19 cellular contexts compared by ENCODE assay signal in genomic region chr1:67376381-67376780, GRCh38. TPM values are rescaled to one million over a fixed set of nuclear protein-coding genes. Genes with fewer than 3 reads are reported as not detected.
DNase-seq lines count a peak whose midpoint lies in the region; ATAC-seq and TF ChIP-seq lines count a peak whose summit lies in the region.
"Had no signal": no experiment of that assay in that cellular context is flagged by ENCODE, and none has a peak within 500 bp of the region (broad histone marks: within the 10 kb centered on the region; RNA-seq: fewer than 3 reads in every experiment).

No MANE protein-coding gene starts in this region.

- intact Hi-C loops in MCF 10A (cut with micrococcal nuclease): no loop called here

- CTCF ChIA-PET in MCF 10A (lab: Yijun Ruan, JAX): interaction anchor here (0.6 kb wide), 1 partner anchor 45 kb away, joined by 5 read pairs; no protein-coding TSS in a partner anchor

- no peak overlapping the region for H3K27ac ChIP-seq in caudate nucleus (ENCODE audit: low read depth, low read length)
- H3K27ac ChIP-seq: WERI-Rb-1 had no signal

- H3K9me3 Mint-ChIP-seq in MCF 10A (ENCODE audit: unreplicated experiment) (no peaks in the 10 kb centered on the region), type B pancreatic cell (no peaks in the 10 kb centered on the region)
- H3K9me3 Mint-ChIP-seq: activated T-helper 2 cell treated with anti-CD3 and anti-CD28 coated beads, Interferon-gamma antibody, Interleukin-2, Interleukin-4, amounts not matched to agents 10 μg/mL and 5 μg/mL and 100 μg/mL, durations not matched to agents 14 hours and 24 hours and 36 hours; memory B cell had no signal

- H3K36me3 Mint-ChIP-seq in MCF 10A (ENCODE audit: insufficient read depth, unreplicated experiment) (peaks cover 9% of the 10 kb centered on the region), type B pancreatic cell (no peaks in the 10 kb centered on the region)

- TF ChIP-seq CTCF in MCF 10A (IDR thresholded peaks at IDR 0.05; ENCODE audit: unreplicated experiment): no peak
- TF ChIP-seq CTCF in epithelial cell of esophagus (IDR thresholded peaks at IDR 0.05; ENCODE audit: insufficient read depth, low read depth, low read length, missing control alignments): no peak
- TF ChIP-seq CTCF in type B pancreatic cell (conservative IDR thresholded peaks at IDR 0.05): no peak

- H3K4me3 Mint-ChIP-seq in MCF 10A (ENCODE audit: unreplicated experiment) (no peak overlapping the region), type B pancreatic cell (peak overlapping the region; percentile 42)
- H3K4me3 Mint-ChIP-seq: memory B cell had no signal

- POLR2A ChIA-PET in MCF 10A (lab: Yijun Ruan, JAX): no interaction called here

- in situ Hi-C loops in T47D (cut with HindIII; ENCODE audit: low pct_unique_long_range_greater_than_20kb, low sequenced_read_pairs): no loop called here

- H3K27ac Mint-ChIP-seq in MCF 10A (ENCODE audit: low read depth, unreplicated experiment) (no peak overlapping the region), type B pancreatic cell (peak overlapping the region; percentile 21)
- H3K27ac Mint-ChIP-seq: activated T-helper 2 cell treated with anti-CD3 and anti-CD28 coated beads, Interferon-gamma antibody, Interleukin-2, Interleukin-4, amounts not matched to agents 10 μg/mL and 5 μg/mL and 100 μg/mL, durations not matched to agents 14 hours and 24 hours and 36 hours; memory B cell had no signal

- H3K27me3 Mint-ChIP-seq in MCF 10A (ENCODE audit: insufficient read depth, unreplicated experiment) (no peaks in the 10 kb centered on the region), type B pancreatic cell (no peaks in the 10 kb centered on the region)
- H3K27me3 Mint-ChIP-seq: memory B cell had no signal

- no peak overlapping the region for H3K4me3 ChIP-seq in epithelial cell of esophagus (ENCODE audit: low read length)

- DNase-seq in T47D (ENCODE audit: low read depth in 1 of 2, low spot score in 1 of 2) (peak; percentile 27 to 87), MCF 10A (ENCODE audit: unreplicated experiment) (no peak), NCI-H510A (lab: John Stamatoyannopoulos, UW) (peak; percentile 68), epithelial cell of esophagus (ENCODE audit: low read depth) (peak; percentile 67), type B pancreatic cell (ENCODE audit: extremely low spot score, unreplicated experiment) (no peak), caudate nucleus (lab: John Stamatoyannopoulos, UW) (no peak)
- no peak for DNase-seq in activated effector memory CD4-positive, alpha-beta T cell treated with anti-CD3 and anti-CD28 coated beads, Interleukin-2, amount 50 U/mL, for 16 hours
- DNase-seq: GDM1; hippocampal formation; KG1; kidney; NCI-H1092; small intestine; stimulated activated CD4-positive, alpha-beta T cell treated with anti-CD3 and anti-CD28 coated beads, Interleukin-4, amount 100 ng/mL, for 4 hours; WERI-Rb-1 had no signal

- no TSS peak for BruUV-seq in MCF 10A (replicated peaks; lab: Mats Ljungman, UMichigan)

- no peak for ATAC-seq in HG03469 (IDR thresholded peaks at IDR 0.05; ENCODE audit: unreplicated experiment)
- ATAC-seq: HCT116 had no signal

- H3K4me1 Mint-ChIP-seq in MCF 10A (ENCODE audit: insufficient read depth, unreplicated experiment) (peaks cover 5% of the 10 kb centered on the region), type B pancreatic cell (ENCODE audit: unreplicated experiment) (peaks cover 11% of the 10 kb centered on the region)
- H3K4me1 Mint-ChIP-seq: memory B cell had no signal

RNA-seq across cellular contexts. Expression of gene SERBP1, which starts 53.8 kb away (rescaled TPM):
- total RNA-seq in MCF 10A (2022) (233 and 315 TPM in 2 replicates), type B pancreatic cell (ENCODE audit: low replicate concordance) (252 and 277 TPM in 2 replicates)

Comparison
In these comparisons a context has a peak if more than half of its experiments do, and no peak if none do; other contexts are left out.
1. DNase-seq: peak in T47D (2 of 2), NCI-H510A (single experiment) and epithelial cell of esophagus (single experiment); none in MCF 10A (single experiment), type B pancreatic cell (single experiment), activated effector memory CD4-positive, alpha-beta T cell treated with anti-CD3 and anti-CD28 coated beads, Interleukin-2, amount 50 U/mL, for 16 hours (single experiment) and caudate nucleus (0 of 61).